In the genomic region with DNA sequence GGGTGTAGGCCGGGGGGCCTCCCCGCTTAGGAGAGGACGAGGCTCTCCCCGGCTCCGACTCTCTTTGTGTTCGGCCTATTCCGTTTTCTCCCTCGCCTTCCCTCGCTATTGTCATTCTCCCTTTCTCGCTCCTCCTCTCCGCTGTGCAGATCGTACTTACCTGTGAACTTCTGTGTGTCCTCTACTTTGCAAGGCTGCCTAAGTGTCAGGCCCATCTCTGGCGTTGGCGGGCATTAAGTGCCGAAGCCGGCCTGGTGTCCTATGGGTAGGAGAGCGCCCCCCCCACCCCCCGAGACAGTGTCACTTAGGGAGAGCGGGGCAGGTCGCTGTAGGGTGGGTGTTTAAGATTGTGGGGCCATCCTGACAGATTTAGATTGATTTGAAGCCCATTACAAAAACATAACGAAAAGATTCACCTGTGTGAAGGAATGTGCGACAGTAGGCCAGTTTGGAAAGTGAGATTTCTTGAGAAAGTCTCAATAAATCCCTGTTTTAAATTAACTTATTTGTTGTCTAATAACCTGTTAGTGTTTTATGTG, we compare ENCODE assay signal across 1 cellular context.
TF ChIP-seq lines count a peak whose summit lies in the region.

No MANE protein-coding gene starts in this region.

TF ChIP-seq in K562, 482 proteins besides CTCF, POLR2A, EP300 and RAD21 (continued from another document and continues in another):
- TF ChIP-seq, protein P1, sequence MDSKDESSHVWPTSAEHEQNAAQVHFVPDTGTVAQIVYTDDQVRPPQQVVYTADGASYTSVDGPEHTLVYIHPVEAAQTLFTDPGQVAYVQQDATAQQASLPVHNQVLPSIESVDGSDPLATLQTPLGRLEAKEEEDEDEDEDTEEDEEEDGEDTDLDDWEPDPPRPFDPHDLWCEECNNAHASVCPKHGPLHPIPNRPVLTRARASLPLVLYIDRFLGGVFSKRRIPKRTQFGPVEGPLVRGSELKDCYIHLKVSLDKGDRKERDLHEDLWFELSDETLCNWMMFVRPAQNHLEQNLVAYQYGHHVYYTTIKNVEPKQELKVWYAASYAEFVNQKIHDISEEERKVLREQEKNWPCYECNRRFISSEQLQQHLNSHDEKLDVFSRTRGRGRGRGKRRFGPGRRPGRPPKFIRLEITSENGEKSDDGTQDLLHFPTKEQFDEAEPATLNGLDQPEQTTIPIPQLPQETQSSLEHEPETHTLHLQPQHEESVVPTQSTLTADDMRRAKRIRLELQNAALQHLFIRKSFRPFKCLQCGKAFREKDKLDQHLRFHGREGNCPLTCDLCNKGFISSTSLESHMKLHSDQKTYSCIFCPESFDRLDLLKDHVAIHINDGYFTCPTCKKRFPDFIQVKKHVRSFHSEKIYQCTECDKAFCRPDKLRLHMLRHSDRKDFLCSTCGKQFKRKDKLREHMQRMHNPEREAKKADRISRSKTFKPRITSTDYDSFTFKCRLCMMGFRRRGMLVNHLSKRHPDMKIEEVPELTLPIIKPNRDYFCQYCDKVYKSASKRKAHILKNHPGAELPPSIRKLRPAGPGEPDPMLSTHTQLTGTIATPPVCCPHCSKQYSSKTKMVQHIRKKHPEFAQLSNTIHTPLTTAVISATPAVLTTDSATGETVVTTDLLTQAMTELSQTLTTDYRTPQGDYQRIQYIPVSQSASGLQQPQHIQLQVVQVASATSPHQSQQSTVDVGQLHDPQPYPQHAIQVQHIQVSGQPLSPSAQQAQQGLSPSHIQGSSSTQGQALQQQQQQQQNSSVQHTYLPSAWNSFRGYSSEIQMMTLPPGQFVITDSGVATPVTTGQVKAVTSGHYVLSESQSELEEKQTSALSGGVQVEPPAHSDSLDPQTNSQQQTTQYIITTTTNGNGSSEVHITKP (IDR thresholded peaks at IDR 0.05; ENCODE audit: partially characterized antibody) = peak; percentile 34
- TF ChIP-seq EP400 (IDR thresholded peaks at IDR 0.05) (no peak), SETDB1 (IDR thresholded peaks at IDR 0.05; ENCODE audit: low read length) (no peak), ZNF589 (CRISPR knock-in tag; IDR thresholded peaks at IDR 0.05; ENCODE audit: low read depth) (no peak), NFXL1 (CRISPR knock-in tag; IDR thresholded peaks at IDR 0.05) (no peak), TBL1XR1 (IDR thresholded peaks at IDR 0.05; ENCODE audit: low read length in 2 of 2) (no peak), NR3C1 (CRISPR knock-in tag; IDR thresholded peaks at IDR 0.05) (no peak), MAZ (CRISPR knock-in tag; conservative IDR thresholded peaks at IDR 0.05 in 1 of 2, IDR thresholded peaks at IDR 0.05 in 1 of 2) (peak; percentile 14 to 39; a peak in 1 of 4 replicates), STAT5B (CRISPR knock-in tag; IDR thresholded peaks at IDR 0.05) (no peak), HMGN3 (IDR thresholded peaks at IDR 0.05; ENCODE audit: borderline replicate concordance, extremely low read depth, insufficient read length, low read depth, low read length) (no peak), ZFPM2 (CRISPR knock-in tag; IDR thresholded peaks at IDR 0.05) (no peak), CHD1 (IDR thresholded peaks at IDR 0.05; ENCODE audit: low read length) (peak; percentile 31), GABPB2 (CRISPR knock-in tag; conservative IDR thresholded peaks at IDR 0.05) (no peak), ZKSCAN8 (CRISPR knock-in tag; IDR thresholded peaks at IDR 0.05) (no peak), ETS2 (tag; IDR thresholded peaks at IDR 0.05; ENCODE audit: borderline replicate concordance, poor library complexity, severe bottlenecking) (no peak), SMARCE1 (IDR thresholded peaks at IDR 0.05) (no peak), ZNF263 (CRISPR knock-in tag; IDR thresholded peaks at IDR 0.05; ENCODE audit: borderline replicate concordance) (no peak), HOXB6 (CRISPR knock-in tag; IDR thresholded peaks at IDR 0.05; ENCODE audit: borderline replicate concordance) (no peak), ZNF75A (CRISPR knock-in tag; IDR thresholded peaks at IDR 0.05) (no peak), CXXC5 (CRISPR knock-in tag; IDR thresholded peaks at IDR 0.05) (no peak), CBX3 (IDR thresholded peaks at IDR 0.05; ENCODE audit: borderline replicate concordance in 1 of 2, low read length in 2 of 2) (no peak), MED1 (CRISPR knock-in tag; IDR thresholded peaks at IDR 0.05; ENCODE audit: borderline replicate concordance) (no peak), NFE2L1 (tag; IDR thresholded peaks at IDR 0.05; ENCODE audit: borderline replicate concordance, low read depth) (no peak), HNRNPLL (IDR thresholded peaks at IDR 0.05; ENCODE audit: low read depth, low read length, poor library complexity, severe bottlenecking) (no peak), TAF15 (IDR thresholded peaks at IDR 0.05; ENCODE audit: low read depth, low read length) (no peak), TSC22D4 (tag; IDR thresholded peaks at IDR 0.05) (no peak)
- TF ChIP-seq, protein P2, sequence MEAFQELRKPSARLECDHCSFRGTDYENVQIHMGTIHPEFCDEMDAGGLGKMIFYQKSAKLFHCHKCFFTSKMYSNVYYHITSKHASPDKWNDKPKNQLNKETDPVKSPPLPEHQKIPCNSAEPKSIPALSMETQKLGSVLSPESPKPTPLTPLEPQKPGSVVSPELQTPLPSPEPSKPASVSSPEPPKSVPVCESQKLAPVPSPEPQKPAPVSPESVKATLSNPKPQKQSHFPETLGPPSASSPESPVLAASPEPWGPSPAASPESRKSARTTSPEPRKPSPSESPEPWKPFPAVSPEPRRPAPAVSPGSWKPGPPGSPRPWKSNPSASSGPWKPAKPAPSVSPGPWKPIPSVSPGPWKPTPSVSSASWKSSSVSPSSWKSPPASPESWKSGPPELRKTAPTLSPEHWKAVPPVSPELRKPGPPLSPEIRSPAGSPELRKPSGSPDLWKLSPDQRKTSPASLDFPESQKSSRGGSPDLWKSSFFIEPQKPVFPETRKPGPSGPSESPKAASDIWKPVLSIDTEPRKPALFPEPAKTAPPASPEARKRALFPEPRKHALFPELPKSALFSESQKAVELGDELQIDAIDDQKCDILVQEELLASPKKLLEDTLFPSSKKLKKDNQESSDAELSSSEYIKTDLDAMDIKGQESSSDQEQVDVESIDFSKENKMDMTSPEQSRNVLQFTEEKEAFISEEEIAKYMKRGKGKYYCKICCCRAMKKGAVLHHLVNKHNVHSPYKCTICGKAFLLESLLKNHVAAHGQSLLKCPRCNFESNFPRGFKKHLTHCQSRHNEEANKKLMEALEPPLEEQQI (IDR thresholded peaks at IDR 0.05) = no peak
- TF ChIP-seq, protein P3, sequence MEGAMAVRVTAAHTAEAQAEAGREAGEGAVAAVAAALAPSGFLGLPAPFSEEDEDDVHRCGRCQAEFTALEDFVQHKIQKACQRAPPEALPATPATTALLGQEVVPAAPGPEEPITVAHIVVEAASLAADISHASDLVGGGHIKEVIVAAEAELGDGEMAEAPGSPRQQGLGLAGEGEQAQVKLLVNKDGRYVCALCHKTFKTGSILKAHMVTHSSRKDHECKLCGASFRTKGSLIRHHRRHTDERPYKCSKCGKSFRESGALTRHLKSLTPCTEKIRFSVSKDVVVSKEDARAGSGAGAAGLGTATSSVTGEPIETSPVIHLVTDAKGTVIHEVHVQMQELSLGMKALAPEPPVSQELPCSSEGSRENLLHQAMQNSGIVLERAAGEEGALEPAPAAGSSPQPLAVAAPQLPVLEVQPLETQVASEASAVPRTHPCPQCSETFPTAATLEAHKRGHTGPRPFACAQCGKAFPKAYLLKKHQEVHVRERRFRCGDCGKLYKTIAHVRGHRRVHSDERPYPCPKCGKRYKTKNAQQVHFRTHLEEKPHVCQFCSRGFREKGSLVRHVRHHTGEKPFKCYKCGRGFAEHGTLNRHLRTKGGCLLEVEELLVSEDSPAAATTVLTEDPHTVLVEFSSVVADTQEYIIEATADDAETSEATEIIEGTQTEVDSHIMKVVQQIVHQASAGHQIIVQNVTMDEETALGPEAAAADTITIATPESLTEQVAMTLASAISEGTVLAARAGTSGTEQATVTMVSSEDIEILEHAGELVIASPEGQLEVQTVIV (CRISPR knock-in tag; IDR thresholded peaks at IDR 0.05; ENCODE audit: borderline replicate concordance) = no peak
- TF ChIP-seq, protein P4, sequence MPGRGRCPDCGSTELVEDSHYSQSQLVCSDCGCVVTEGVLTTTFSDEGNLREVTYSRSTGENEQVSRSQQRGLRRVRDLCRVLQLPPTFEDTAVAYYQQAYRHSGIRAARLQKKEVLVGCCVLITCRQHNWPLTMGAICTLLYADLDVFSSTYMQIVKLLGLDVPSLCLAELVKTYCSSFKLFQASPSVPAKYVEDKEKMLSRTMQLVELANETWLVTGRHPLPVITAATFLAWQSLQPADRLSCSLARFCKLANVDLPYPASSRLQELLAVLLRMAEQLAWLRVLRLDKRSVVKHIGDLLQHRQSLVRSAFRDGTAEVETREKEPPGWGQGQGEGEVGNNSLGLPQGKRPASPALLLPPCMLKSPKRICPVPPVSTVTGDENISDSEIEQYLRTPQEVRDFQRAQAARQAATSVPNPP (IDR thresholded peaks at IDR 0.05; ENCODE audit: borderline replicate concordance, insufficient read depth, insufficient read length) = no peak
- TF ChIP-seq, protein P5, sequence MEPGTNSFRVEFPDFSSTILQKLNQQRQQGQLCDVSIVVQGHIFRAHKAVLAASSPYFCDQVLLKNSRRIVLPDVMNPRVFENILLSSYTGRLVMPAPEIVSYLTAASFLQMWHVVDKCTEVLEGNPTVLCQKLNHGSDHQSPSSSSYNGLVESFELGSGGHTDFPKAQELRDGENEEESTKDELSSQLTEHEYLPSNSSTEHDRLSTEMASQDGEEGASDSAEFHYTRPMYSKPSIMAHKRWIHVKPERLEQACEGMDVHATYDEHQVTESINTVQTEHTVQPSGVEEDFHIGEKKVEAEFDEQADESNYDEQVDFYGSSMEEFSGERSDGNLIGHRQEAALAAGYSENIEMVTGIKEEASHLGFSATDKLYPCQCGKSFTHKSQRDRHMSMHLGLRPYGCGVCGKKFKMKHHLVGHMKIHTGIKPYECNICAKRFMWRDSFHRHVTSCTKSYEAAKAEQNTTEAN (CRISPR knock-in tag; IDR thresholded peaks at IDR 0.05) = no peak
- TF ChIP-seq, protein P6, sequence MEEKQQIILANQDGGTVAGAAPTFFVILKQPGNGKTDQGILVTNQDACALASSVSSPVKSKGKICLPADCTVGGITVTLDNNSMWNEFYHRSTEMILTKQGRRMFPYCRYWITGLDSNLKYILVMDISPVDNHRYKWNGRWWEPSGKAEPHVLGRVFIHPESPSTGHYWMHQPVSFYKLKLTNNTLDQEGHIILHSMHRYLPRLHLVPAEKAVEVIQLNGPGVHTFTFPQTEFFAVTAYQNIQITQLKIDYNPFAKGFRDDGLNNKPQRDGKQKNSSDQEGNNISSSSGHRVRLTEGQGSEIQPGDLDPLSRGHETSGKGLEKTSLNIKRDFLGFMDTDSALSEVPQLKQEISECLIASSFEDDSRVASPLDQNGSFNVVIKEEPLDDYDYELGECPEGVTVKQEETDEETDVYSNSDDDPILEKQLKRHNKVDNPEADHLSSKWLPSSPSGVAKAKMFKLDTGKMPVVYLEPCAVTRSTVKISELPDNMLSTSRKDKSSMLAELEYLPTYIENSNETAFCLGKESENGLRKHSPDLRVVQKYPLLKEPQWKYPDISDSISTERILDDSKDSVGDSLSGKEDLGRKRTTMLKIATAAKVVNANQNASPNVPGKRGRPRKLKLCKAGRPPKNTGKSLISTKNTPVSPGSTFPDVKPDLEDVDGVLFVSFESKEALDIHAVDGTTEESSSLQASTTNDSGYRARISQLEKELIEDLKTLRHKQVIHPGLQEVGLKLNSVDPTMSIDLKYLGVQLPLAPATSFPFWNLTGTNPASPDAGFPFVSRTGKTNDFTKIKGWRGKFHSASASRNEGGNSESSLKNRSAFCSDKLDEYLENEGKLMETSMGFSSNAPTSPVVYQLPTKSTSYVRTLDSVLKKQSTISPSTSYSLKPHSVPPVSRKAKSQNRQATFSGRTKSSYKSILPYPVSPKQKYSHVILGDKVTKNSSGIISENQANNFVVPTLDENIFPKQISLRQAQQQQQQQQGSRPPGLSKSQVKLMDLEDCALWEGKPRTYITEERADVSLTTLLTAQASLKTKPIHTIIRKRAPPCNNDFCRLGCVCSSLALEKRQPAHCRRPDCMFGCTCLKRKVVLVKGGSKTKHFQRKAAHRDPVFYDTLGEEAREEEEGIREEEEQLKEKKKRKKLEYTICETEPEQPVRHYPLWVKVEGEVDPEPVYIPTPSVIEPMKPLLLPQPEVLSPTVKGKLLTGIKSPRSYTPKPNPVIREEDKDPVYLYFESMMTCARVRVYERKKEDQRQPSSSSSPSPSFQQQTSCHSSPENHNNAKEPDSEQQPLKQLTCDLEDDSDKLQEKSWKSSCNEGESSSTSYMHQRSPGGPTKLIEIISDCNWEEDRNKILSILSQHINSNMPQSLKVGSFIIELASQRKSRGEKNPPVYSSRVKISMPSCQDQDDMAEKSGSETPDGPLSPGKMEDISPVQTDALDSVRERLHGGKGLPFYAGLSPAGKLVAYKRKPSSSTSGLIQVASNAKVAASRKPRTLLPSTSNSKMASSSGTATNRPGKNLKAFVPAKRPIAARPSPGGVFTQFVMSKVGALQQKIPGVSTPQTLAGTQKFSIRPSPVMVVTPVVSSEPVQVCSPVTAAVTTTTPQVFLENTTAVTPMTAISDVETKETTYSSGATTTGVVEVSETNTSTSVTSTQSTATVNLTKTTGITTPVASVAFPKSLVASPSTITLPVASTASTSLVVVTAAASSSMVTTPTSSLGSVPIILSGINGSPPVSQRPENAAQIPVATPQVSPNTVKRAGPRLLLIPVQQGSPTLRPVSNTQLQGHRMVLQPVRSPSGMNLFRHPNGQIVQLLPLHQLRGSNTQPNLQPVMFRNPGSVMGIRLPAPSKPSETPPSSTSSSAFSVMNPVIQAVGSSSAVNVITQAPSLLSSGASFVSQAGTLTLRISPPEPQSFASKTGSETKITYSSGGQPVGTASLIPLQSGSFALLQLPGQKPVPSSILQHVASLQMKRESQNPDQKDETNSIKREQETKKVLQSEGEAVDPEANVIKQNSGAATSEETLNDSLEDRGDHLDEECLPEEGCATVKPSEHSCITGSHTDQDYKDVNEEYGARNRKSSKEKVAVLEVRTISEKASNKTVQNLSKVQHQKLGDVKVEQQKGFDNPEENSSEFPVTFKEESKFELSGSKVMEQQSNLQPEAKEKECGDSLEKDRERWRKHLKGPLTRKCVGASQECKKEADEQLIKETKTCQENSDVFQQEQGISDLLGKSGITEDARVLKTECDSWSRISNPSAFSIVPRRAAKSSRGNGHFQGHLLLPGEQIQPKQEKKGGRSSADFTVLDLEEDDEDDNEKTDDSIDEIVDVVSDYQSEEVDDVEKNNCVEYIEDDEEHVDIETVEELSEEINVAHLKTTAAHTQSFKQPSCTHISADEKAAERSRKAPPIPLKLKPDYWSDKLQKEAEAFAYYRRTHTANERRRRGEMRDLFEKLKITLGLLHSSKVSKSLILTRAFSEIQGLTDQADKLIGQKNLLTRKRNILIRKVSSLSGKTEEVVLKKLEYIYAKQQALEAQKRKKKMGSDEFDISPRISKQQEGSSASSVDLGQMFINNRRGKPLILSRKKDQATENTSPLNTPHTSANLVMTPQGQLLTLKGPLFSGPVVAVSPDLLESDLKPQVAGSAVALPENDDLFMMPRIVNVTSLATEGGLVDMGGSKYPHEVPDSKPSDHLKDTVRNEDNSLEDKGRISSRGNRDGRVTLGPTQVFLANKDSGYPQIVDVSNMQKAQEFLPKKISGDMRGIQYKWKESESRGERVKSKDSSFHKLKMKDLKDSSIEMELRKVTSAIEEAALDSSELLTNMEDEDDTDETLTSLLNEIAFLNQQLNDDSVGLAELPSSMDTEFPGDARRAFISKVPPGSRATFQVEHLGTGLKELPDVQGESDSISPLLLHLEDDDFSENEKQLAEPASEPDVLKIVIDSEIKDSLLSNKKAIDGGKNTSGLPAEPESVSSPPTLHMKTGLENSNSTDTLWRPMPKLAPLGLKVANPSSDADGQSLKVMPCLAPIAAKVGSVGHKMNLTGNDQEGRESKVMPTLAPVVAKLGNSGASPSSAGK (IDR thresholded peaks at IDR 0.05) = 0 out of 2 replicates have a peak, but pooled peaks have one; percentile 6
